1 cellular context compared by ENCODE assay signal in genomic region chr4:69104719-69105275, GRCh38.
TF ChIP-seq lines count a peak whose summit lies in the region.

No MANE protein-coding gene starts in this region.

TF ChIP-seq in HepG2, 621 proteins besides CTCF, POLR2A, EP300 and RAD21 (continued from another document):
- TF ChIP-seq MTF2 (CRISPR knock-in tag; IDR thresholded peaks at IDR 0.05; ENCODE audit: borderline replicate concordance) (no peak), SALL2 (CRISPR knock-in tag; IDR thresholded peaks at IDR 0.05) (no peak), ZBTB7A (CRISPR knock-in tag; IDR thresholded peaks at IDR 0.05) (no peak), NBN (conservative IDR thresholded peaks at IDR 0.05) (no peak), NFATC3 (CRISPR knock-in tag; IDR thresholded peaks at IDR 0.05) (no peak), GABPA (IDR thresholded peaks at IDR 0.05; ENCODE audit: low read depth, low read length) (no peak), GABPA (CRISPR knock-in tag; IDR thresholded peaks at IDR 0.05; ENCODE audit: low read depth) (no peak), ZNF512 (CRISPR knock-in tag; IDR thresholded peaks at IDR 0.05) (no peak), TFDP2 (CRISPR knock-in tag; IDR thresholded peaks at IDR 0.05) (no peak), ZNF737 (CRISPR knock-in tag; IDR thresholded peaks at IDR 0.05; ENCODE audit: borderline replicate concordance) (no peak), ZBTB3 (CRISPR knock-in tag; IDR thresholded peaks at IDR 0.05; ENCODE audit: borderline replicate concordance, low read depth) (no peak), ZNF7 (CRISPR knock-in tag; IDR thresholded peaks at IDR 0.05) (no peak), CCAR2 (optimal IDR thresholded peaks at IDR 0.05; ENCODE audit: low read depth, low read length) (no peak), U2AF2 (IDR thresholded peaks at IDR 0.05; ENCODE audit: low read depth, low read length) (no peak), DR1 (CRISPR knock-in tag; IDR thresholded peaks at IDR 0.05) (no peak), RFXANK (CRISPR knock-in tag; IDR thresholded peaks at IDR 0.05) (no peak), HNF4A (CRISPR knock-in tag; IDR thresholded peaks at IDR 0.05) (peak; percentile 39), ARHGAP35 (CRISPR knock-in tag; IDR thresholded peaks at IDR 0.05; ENCODE audit: borderline replicate concordance) (no peak), ESRRA (CRISPR knock-in tag; IDR thresholded peaks at IDR 0.05; ENCODE audit: low read depth) (no peak), ZSCAN12 (CRISPR knock-in tag; IDR thresholded peaks at IDR 0.05) (no peak), KMT2A (CRISPR knock-in tag; IDR thresholded peaks at IDR 0.05) (no peak), HIVEP1 (CRISPR knock-in tag; IDR thresholded peaks at IDR 0.05) (no peak), ZNF451 (CRISPR knock-in tag; IDR thresholded peaks at IDR 0.05) (no peak), ATF3 (CRISPR knock-in tag; IDR thresholded peaks at IDR 0.05) (no peak), POGZ (CRISPR knock-in tag; IDR thresholded peaks at IDR 0.05) (peak; percentile 62), ZFP37 (CRISPR knock-in tag; IDR thresholded peaks at IDR 0.05; ENCODE audit: borderline replicate concordance) (no peak), ZHX1 (CRISPR knock-in tag; IDR thresholded peaks at IDR 0.05; ENCODE audit: low read depth) (no peak)
- TF ChIP-seq, protein P1, sequence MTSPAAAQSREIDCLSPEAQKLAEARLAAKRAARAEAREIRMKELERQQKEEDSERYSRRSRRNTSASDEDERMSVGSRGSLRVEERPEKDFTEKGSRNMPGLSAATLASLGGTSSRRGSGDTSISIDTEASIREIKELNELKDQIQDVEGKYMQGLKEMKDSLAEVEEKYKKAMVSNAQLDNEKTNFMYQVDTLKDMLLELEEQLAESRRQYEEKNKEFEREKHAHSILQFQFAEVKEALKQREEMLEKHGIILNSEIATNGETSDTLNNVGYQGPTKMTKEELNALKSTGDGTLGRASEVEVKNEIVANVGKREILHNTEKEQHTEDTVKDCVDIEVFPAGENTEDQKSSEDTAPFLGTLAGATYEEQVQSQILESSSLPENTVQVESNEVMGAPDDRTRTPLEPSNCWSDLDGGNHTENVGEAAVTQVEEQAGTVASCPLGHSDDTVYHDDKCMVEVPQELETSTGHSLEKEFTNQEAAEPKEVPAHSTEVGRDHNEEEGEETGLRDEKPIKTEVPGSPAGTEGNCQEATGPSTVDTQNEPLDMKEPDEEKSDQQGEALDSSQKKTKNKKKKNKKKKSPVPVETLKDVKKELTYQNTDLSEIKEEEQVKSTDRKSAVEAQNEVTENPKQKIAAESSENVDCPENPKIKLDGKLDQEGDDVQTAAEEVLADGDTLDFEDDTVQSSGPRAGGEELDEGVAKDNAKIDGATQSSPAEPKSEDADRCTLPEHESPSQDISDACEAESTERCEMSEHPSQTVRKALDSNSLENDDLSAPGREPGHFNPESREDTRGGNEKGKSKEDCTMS (CRISPR knock-in tag; conservative IDR thresholded peaks at IDR 0.05) = no peak
- TF ChIP-seq, protein P2, sequence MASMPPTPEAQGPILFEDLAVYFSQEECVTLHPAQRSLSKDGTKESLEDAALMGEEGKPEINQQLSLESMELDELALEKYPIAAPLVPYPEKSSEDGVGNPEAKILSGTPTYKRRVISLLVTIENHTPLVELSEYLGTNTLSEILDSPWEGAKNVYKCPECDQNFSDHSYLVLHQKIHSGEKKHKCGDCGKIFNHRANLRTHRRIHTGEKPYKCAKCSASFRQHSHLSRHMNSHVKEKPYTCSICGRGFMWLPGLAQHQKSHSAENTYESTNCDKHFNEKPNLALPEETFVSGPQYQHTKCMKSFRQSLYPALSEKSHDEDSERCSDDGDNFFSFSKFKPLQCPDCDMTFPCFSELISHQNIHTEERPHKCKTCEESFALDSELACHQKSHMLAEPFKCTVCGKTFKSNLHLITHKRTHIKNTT (CRISPR knock-in tag; IDR thresholded peaks at IDR 0.05) = no peak
